Comparison of ENCODE assay signal across 20 cellular contexts in genomic region chr4:114561590-114561989, GRCh38. TPM values are rescaled to one million over a fixed set of nuclear protein-coding genes. Genes with fewer than 3 reads are reported as not detected.
DNase-seq lines count a peak whose midpoint lies in the region; ATAC-seq and TF ChIP-seq lines count a peak whose summit lies in the region.
"Had no signal": no experiment of that assay in that cellular context is flagged by ENCODE, and none has a peak within 500 bp of the region (broad histone marks: within the 10 kb centered on the region; RNA-seq: fewer than 3 reads in every experiment).

No MANE protein-coding gene starts in this region.

- no peak for ATAC-seq in GM19463 (IDR thresholded peaks at IDR 0.05; ENCODE audit: unreplicated experiment)
- ATAC-seq: A549, K562 had no signal

- H3K27ac ChIP-seq in 22Rv1 (peak overlapping the region; percentile 90), colonic mucosa (peak overlapping the region; percentile 30), osteoblast (ENCODE audit: low read depth, low read length) (no peak overlapping the region)
- H3K27ac ChIP-seq: A549; BLaER1 treated with 17β-estradiol and CSF1 and Interleukin-3, amounts not matched to agents 10 nM and 100 nM; RWPE1; SJCRH30 had no signal

- in situ Hi-C loops in G401 (cut with HindIII; ENCODE audit: low sequenced_read_pairs) = no loop called here

- no peaks in the 10 kb centered on the region for H4K20me1 ChIP-seq in osteoblast (ENCODE audit: insufficient read depth, low read length)
- H4K20me1 ChIP-seq: BLaER1 treated with 17β-estradiol and CSF1 and Interleukin-3, amounts not matched to agents 10 nM and 100 nM had no signal

- H3K27me3 ChIP-seq in colonic mucosa = no peaks in the 10 kb centered on the region
- H3K27me3 ChIP-seq in osteoblast (ENCODE audit: insufficient read depth, low read length) = no peaks in the 10 kb centered on the region
- H3K27me3 ChIP-seq: BLaER1 treated with 17β-estradiol and CSF1 and Interleukin-3, amounts not matched to agents 10 nM and 100 nM; SJCRH30 had no signal

- DNase-seq in HT-29 (ENCODE audit: low spot score) = peak; percentile 49
- DNase-seq in colonic mucosa = peak; percentile 69
- peak; percentile 62 for DNase-seq in mucosa of gallbladder (ENCODE audit: low spot score)
- DNase-seq in osteoblast (ENCODE audit: insufficient read length, low spot score, missing footprints) = no peak
- no peak for DNase-seq in iPS-NIHi11 (ENCODE audit: low spot score)
- DNase-seq in G401 (ENCODE audit: low spot score) = no peak
- DNase-seq: DMS153, HCEC 1CT, NCI-H1436, NCI-H2029, NCI-H2171, NCI-H446, NCI-H69, SJCRH30 had no signal

- intact Hi-C loops in colonic mucosa (cut with DNase I) = no loop called here

- H3K4me1 ChIP-seq in colonic mucosa (peaks cover 4% of the 10 kb centered on the region), osteoblast (ENCODE audit: insufficient read depth, low read length) (no peaks in the 10 kb centered on the region)
- H3K4me1 ChIP-seq: A549 had no signal

- TF ChIP-seq CTCF in 22Rv1 (IDR thresholded peaks at IDR 0.05) = no peak
- no peak for TF ChIP-seq CTCF in colonic mucosa (IDR thresholded peaks at IDR 0.05)
- no peak for TF ChIP-seq CTCF in osteoblast (IDR thresholded peaks at IDR 0.05; ENCODE audit: extremely low read depth, low read depth, low read length)

- H3K4me2 ChIP-seq in osteoblast (ENCODE audit: insufficient read depth, low read length) = no peak overlapping the region
- H3K4me2 ChIP-seq: A549; BLaER1 treated with 17β-estradiol and CSF1 and Interleukin-3, amounts not matched to agents 10 nM and 100 nM had no signal

- H3K79me2 ChIP-seq in osteoblast (ENCODE audit: insufficient read depth, low read length) = no peaks in the 10 kb centered on the region

- no peak overlapping the region for H3K9ac ChIP-seq in colonic mucosa (ENCODE audit: low read depth in 2 of 2, low read length in 2 of 2)
- H3K9ac ChIP-seq: BLaER1 treated with 17β-estradiol and CSF1 and Interleukin-3, amounts not matched to agents 10 nM and 100 nM had no signal

- H3K9me3 ChIP-seq in colonic mucosa (no peaks in the 10 kb centered on the region), osteoblast (ENCODE audit: low read depth, low read length) (peaks cover 2% of the 10 kb centered on the region)
- H3K9me3 ChIP-seq: A549 had no signal

- H3K36me3 ChIP-seq in colonic mucosa (no peaks in the 10 kb centered on the region), osteoblast (ENCODE audit: insufficient read depth, low read length) (no peaks in the 10 kb centered on the region)
- H3K36me3 ChIP-seq: BLaER1 treated with 17β-estradiol and CSF1 and Interleukin-3, amounts not matched to agents 10 nM and 100 nM; SJCRH30 had no signal

- H3K4me3 ChIP-seq in colonic mucosa (no peak overlapping the region), osteoblast (ENCODE audit: insufficient read depth, low read length) (no peak overlapping the region)
- H3K4me3 ChIP-seq: A549; BLaER1 treated with 17β-estradiol and CSF1 and Interleukin-3, amounts not matched to agents 10 nM and 100 nM; K562; SJCRH30 had no signal

- H2AFZ ChIP-seq in osteoblast (ENCODE audit: low read length) = no peak overlapping the region

RNA-seq across cellular contexts. Expression of gene UGT8, which starts 37.0 kb away (rescaled TPM):
- total RNA-seq in HT-29 (2014; rRNA removed; shearing (Covaris generic)) = 36.0 and 36.2 TPM in 2 replicates
- total RNA-seq in colonic mucosa = 10 to 100 TPM; 42.8 to 54.0 TPM
- total RNA-seq in mucosa of gallbladder = 72.8 TPM
- under 0.01 TPM in 1 of 2 replicates, not detected in the other for total RNA-seq in osteoblast
- total RNA-seq in G401 (2014; rRNA removed; shearing (Covaris generic)) = not detected in 2 replicates

Comparison
In these comparisons a context has a peak if more than half of its experiments do, and no peak if none do; other contexts are left out.
1. DNase-seq: peak in HT-29 (single experiment), colonic mucosa (single experiment) and mucosa of gallbladder (single experiment); none in osteoblast (single experiment), iPS-NIHi11 (single experiment) and G401 (single experiment).
2. RNA of gene UGT8, which starts 37.0 kb away (total RNA-seq): 72.8 TPM in mucosa of gallbladder (single experiment), 42.8 to 54.0 TPM in colonic mucosa and 36.0 to 36.2 TPM in HT-29; under 0.01 TPM in osteoblast and not detected in G401; every median in the first group is over 10 times any median in the second.